9 cellular contexts compared by ENCODE assay signal in genomic region chr19:16470541-16470910, GRCh38. TPM values are rescaled to one million over a fixed set of nuclear protein-coding genes. Genes with fewer than 3 reads are reported as not detected.
DNase-seq lines count a peak whose midpoint lies in the region; ATAC-seq, FAIRE-seq and TF ChIP-seq lines count a peak whose summit lies in the region.
"Had no signal": no experiment of that assay in that cellular context is flagged by ENCODE, and none has a peak within 500 bp of the region (broad histone marks: within the 10 kb centered on the region; RNA-seq: fewer than 3 reads in every experiment).

No MANE protein-coding gene starts in this region.

- FAIRE-seq in GM12892 (lab: Jason Lieb, UNC): no peak
- FAIRE-seq: colon had no signal

- H3K27ac ChIP-seq in Peyer's patch: peak overlapping the region in 2 of 4 donors; percentile 87 to 92
- H3K27ac ChIP-seq in esophagus (ENCODE audit: low read depth in 2 of 2, low read length in 1 of 2): peak overlapping the region; percentile 78 to 85

- H3K36me3 ChIP-seq in Peyer's patch (no peaks in the 10 kb centered on the region), esophagus (ENCODE audit: control insufficient read depth in 2 of 2, insufficient read depth in 2 of 2, low read length in 1 of 2) (no peaks in the 10 kb centered on the region)

- DNase-seq in GM12865 (ENCODE audit: low read depth) (no peak), Peyer's patch (no peak), retinal pigment epithelial cell (ENCODE audit: low read depth) (no peak), GM12892 (ENCODE audit: insufficient read length) (no peak)
- DNase-seq in stimulated activated CD4-positive, alpha-beta T cell treated with anti-CD3 and anti-CD28 coated beads, Interleukin-4, amount 100 ng/mL, for 1 hour: no peak

- H3K4me3 ChIP-seq in GM12865 (ENCODE audit: low read depth, low read length) (peak overlapping the region; percentile 79), Peyer's patch (peak overlapping the region; percentile 74 to 100 (median 100)), esophagus (ENCODE audit: low read depth in 1 of 2, low read length in 2 of 2) (peak overlapping the region in 1 of 2 donors; percentile 97), retinal pigment epithelial cell (ENCODE audit: low read length) (peak overlapping the region; percentile 82)

- H3K9me3 ChIP-seq in Peyer's patch: peaks cover 0 to 3% (median 0%) of the 10 kb centered on the region in 4 donors
- no peaks in the 10 kb centered on the region for H3K9me3 ChIP-seq in esophagus (ENCODE audit: control insufficient read depth in 2 of 2, insufficient read depth in 1 of 2, low read depth in 1 of 2, low read length in 1 of 2)

- 16 to 18% methylated on average over 7 of the region's 7 CpGs for WGBS in esophagus, 2 donors

- TF ChIP-seq POLR2A in Peyer's patch (IDR thresholded peaks at IDR 0.05) (no peak), GM12892 (IDR thresholded peaks at IDR 0.05; ENCODE audit: low read depth, low read length) (no peak)

- H3K27me3 ChIP-seq in Peyer's patch (no peaks in the 10 kb centered on the region), esophagus (ENCODE audit: control insufficient read depth in 1 of 2, insufficient read depth in 2 of 2, low read length in 2 of 2) (no peaks in the 10 kb centered on the region)

- peaks cover 0 to 15% (median 8%) of the 10 kb centered on the region in 4 donors for H3K4me1 ChIP-seq in Peyer's patch
- H3K4me1 ChIP-seq in esophagus (ENCODE audit: control insufficient read depth in 2 of 2, insufficient read depth in 2 of 2, low read length in 1 of 2): peaks cover 0 to 3% of the 10 kb centered on the region in 2 donors

- ATAC-seq in GM19035 (IDR thresholded peaks at IDR 0.05; ENCODE audit: unreplicated experiment) (no peak), HG02610 (IDR thresholded peaks at IDR 0.05; ENCODE audit: unreplicated experiment) (no peak)

- TF ChIP-seq CTCF in GM12865 (IDR thresholded peaks at IDR 0.05; ENCODE audit: insufficient read depth, low read depth, low read length, missing control alignments) (no peak), Peyer's patch (IDR thresholded peaks at IDR 0.05) (no peak), retinal pigment epithelial cell (conservative IDR thresholded peaks at IDR 0.05; ENCODE audit: low read depth, low read length) (no peak)

RNA-seq across cellular contexts. Expression of gene EPS15L1, which starts 1.2 kb away (rescaled TPM):
- 10 to 100 TPM; 18.2 to 37.0 (median 35.2) TPM for total RNA-seq in Peyer's patch
- polyA plus RNA-seq in esophagus: 10 to 100 TPM; 17.7 to 20.2 TPM
- polyA plus RNA-seq in GM12892 (2012; ENCODE audit: missing spikeins): 24.6 TPM

RNA-seq across cellular contexts. Expression of gene CALR3, which starts 25.4 kb away (rescaled TPM):
- total RNA-seq in Peyer's patch: not detected
- polyA plus RNA-seq in esophagus: under 1 TPM in 1 of 2 donors, not detected in 1; 0.02 TPM
- not detected for polyA plus RNA-seq in GM12892 (2012; ENCODE audit: missing spikeins)

RNA-seq across cellular contexts. Expression of gene C19orf44, which starts 25.7 kb away (rescaled TPM):
- total RNA-seq in Peyer's patch: 10 to 100 TPM in 1 of 4 donors, 1 to 10 TPM in 3; 3.7 to 13.2 (median 8.0) TPM
- polyA plus RNA-seq in esophagus: 1 to 10 TPM; 1.6 to 2.5 TPM
- 2.4 TPM for polyA plus RNA-seq in GM12892 (2012; ENCODE audit: missing spikeins)
